In the genomic region with DNA sequence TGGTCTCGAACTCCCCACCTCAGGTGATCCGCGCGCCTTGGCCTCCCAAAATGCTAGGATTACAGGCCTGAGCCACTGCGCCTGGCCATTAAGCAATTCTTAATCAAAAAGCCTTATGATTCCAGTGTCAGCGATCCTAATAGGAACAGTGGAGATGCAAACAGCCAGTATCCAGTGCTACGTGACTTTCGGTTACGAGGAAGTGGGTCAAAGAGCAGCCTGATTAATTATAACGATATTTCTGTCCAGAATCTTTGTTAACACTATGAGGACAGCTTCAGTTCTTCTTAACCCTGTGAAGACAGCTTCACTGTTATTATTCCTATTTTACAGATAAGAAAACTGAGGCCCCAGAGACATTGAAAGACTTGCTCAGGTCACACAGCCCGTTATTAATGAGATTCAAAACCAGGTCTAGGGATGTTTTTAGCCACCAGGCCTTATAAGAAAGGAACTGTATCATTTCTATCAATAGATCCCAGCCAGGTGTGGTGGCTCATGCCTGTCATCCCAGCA, we compare ENCODE assay signal across 1 cellular context.
TF ChIP-seq lines count a peak whose summit lies in the region.

No MANE protein-coding gene starts in this region.

TF ChIP-seq in K562, 482 proteins besides CTCF, POLR2A, EP300 and RAD21:
- TF ChIP-seq RBM25 (IDR thresholded peaks at IDR 0.05; ENCODE audit: low read depth, low read length, severe bottlenecking) (peak; percentile 54), SP1 (CRISPR knock-in tag; IDR thresholded peaks at IDR 0.05) (no peak)
